19 cellular contexts compared by ENCODE assay signal in genomic region chr18:7749510-7749981, GRCh38.
DNase-seq lines count a peak whose midpoint lies in the region; ATAC-seq, FAIRE-seq and TF ChIP-seq lines count a peak whose summit lies in the region.
"Had no signal": no experiment of that assay in that cellular context is flagged by ENCODE, and none has a peak within 500 bp of the region (broad histone marks: within the 10 kb centered on the region; RNA-seq: fewer than 3 reads in every experiment).

No MANE protein-coding gene starts in this region.

- H3K4me1 ChIP-seq in left ventricle myocardium inferior = peaks cover 81% of the 10 kb centered on the region
- H3K4me1 ChIP-seq in pancreas = peaks cover 10 to 31% (median 12%) of the 10 kb centered on the region in 3 donors
- peaks cover 0 to 24% (median 18%) of the 10 kb centered on the region in 6 donors for H3K4me1 ChIP-seq in spleen
- H3K4me1 ChIP-seq: foreskin keratinocyte had no signal

- H3K9me3 ChIP-seq in left ventricle myocardium inferior (replicated peaks) (peaks cover 12% of the 10 kb centered on the region), pancreas (no peaks in the 10 kb centered on the region), spleen (peaks cover 0 to 22% (median 15%) of the 10 kb centered on the region in 8 donors)
- H3K9me3 ChIP-seq: uterus had no signal

- intact Hi-C loops in left ventricle myocardium inferior (cut with micrococcal nuclease) (no loop called here), pancreas (cut with DNase I) (no loop called here), spleen (cut with DNase I; ENCODE audit: low total_unique reads) (no loop called here)

- H3K27me3 Mint-ChIP-seq in activated T-cell treated with anti-CD3 and anti-CD28 coated beads, Interleukin-2, amount 50 U/mL, for 4 hours (ENCODE audit: low read depth) = no peaks in the 10 kb centered on the region
- H3K27me3 Mint-ChIP-seq: IgD-negative memory B cell; stimulated activated memory B cell treated with anti-CD40 and anti-IgM and Interleukin-4, amounts not matched to agents 10 μg/mL and 1 μg/mL and 100 μg/mL, for 72 hours had no signal

- H3K36me3 ChIP-seq in left ventricle myocardium inferior = no peaks in the 10 kb centered on the region
- no peaks in the 10 kb centered on the region for H3K36me3 ChIP-seq in pancreas
- no peaks in the 10 kb centered on the region for H3K36me3 ChIP-seq in spleen
- H3K36me3 ChIP-seq: uterus had no signal

- H3K9me3 Mint-ChIP-seq in activated T-cell treated with anti-CD3 and anti-CD28 coated beads, Interleukin-2, amount 50 U/mL, for 4 hours = peaks cover 15% of the 10 kb centered on the region

- H3K27ac ChIP-seq in left ventricle myocardium inferior (replicated peaks) = peak overlapping the region; percentile 66
- H3K27ac ChIP-seq in pancreas = peak overlapping the region in 1 of 4 donors; percentile 41
- H3K27ac ChIP-seq in spleen = no peak overlapping the region
- H3K27ac ChIP-seq: foreskin keratinocyte had no signal

- H3K4me3 Mint-ChIP-seq in activated T-cell treated with anti-CD3 and anti-CD28 coated beads, Interleukin-2, amount 50 U/mL, for 4 hours = no peak overlapping the region
- H3K4me3 Mint-ChIP-seq: IgD-negative memory B cell; stimulated activated memory B cell treated with anti-CD40 and anti-IgM and Interleukin-4, amounts not matched to agents 10 μg/mL and 1 μg/mL and 100 μg/mL, for 72 hours had no signal

- no peak for TF ChIP-seq POLR2A in spleen (IDR thresholded peaks at IDR 0.05)

- H3K27me3 ChIP-seq in left ventricle myocardium inferior (ENCODE audit: low read depth) = no peaks in the 10 kb centered on the region
- H3K27me3 ChIP-seq in pancreas = no peaks in the 10 kb centered on the region
- no peaks in the 10 kb centered on the region for H3K27me3 ChIP-seq in spleen (replicated peaks in 1 of 7)
- H3K27me3 ChIP-seq: foreskin keratinocyte, uterus had no signal

- peak in 3 of 4 donors; percentile 42 to 58 (median 46) for ATAC-seq in pancreas
- ATAC-seq in activated T-cell treated with anti-CD3 and anti-CD28 coated beads, Interleukin-2, amount 50 U/mL, for 4 hours = no peak
- ATAC-seq: foreskin keratinocyte; stimulated activated memory B cell treated with anti-CD40 and anti-IgM and Interleukin-4, amounts not matched to agents 10 μg/mL and 1 μg/mL and 100 μg/mL, for 72 hours had no signal

- no peaks in the 10 kb centered on the region for H3K36me3 Mint-ChIP-seq in activated T-cell treated with anti-CD3 and anti-CD28 coated beads, Interleukin-2, amount 50 U/mL, for 4 hours (ENCODE audit: insufficient read depth)
- H3K36me3 Mint-ChIP-seq: IgD-negative memory B cell; stimulated activated memory B cell treated with anti-CD40 and anti-IgM and Interleukin-4, amounts not matched to agents 10 μg/mL and 1 μg/mL and 100 μg/mL, for 72 hours had no signal

- WGBS in pancreas, 2 donors = 11 to 23% methylated on average over 2 of the region's 2 CpGs
- WGBS in spleen, 5 donors = 49 to 66% (median 59%) methylated on average over 2 of the region's 2 CpGs

- no peaks in the 10 kb centered on the region for H3K4me1 Mint-ChIP-seq in activated T-cell treated with anti-CD3 and anti-CD28 coated beads, Interleukin-2, amount 50 U/mL, for 4 hours (ENCODE audit: low read depth)
- H3K4me1 Mint-ChIP-seq: IgD-negative memory B cell; stimulated activated memory B cell treated with anti-CD40 and anti-IgM and Interleukin-4, amounts not matched to agents 10 μg/mL and 1 μg/mL and 100 μg/mL, for 72 hours had no signal

- H3K4me3 ChIP-seq in AG10803 (ENCODE audit: low read length) (no peak overlapping the region), left ventricle myocardium inferior (no peak overlapping the region), pancreas (no peak overlapping the region), spleen (no peak overlapping the region)
- H3K4me3 ChIP-seq: skin epidermis, uterus had no signal

- peak; percentile 32 for DNase-seq in AG10803 (ENCODE audit: low read depth)
- DNase-seq in astrocyte of the hippocampus (ENCODE audit: low read depth, low spot score) = peak; percentile 42
- DNase-seq in left ventricle myocardium inferior = no peak
- no peak for DNase-seq in pancreas
- DNase-seq in epidermal melanocyte (ENCODE audit: insufficient read length, low spot score) = no peak
- DNase-seq in spleen = no peak
- no peak for DNase-seq in activated T-cell treated with anti-CD3 and anti-CD28 coated beads, Interleukin-2, amount 50 U/mL, for 4 hours
- DNase-seq in MV-4-11 (lab: John Stamatoyannopoulos, UW) = no peak
- DNase-seq: activated effector memory CD4-positive, alpha-beta T cell treated with anti-CD3 and anti-CD28 coated beads, Interleukin-2, amount 50 U/mL, for 16 hours; COR-L47; effector memory CD4-positive, alpha-beta T cell; foreskin keratinocyte; GF-D8; mammary epithelial cell; NCI-H774; uterus had no signal

- no peak for FAIRE-seq in pancreas (lab: Jason Lieb, UNC)

- TF ChIP-seq CTCF in AG10803 (conservative IDR thresholded peaks at IDR 0.05; ENCODE audit: low read length) = no peak
- TF ChIP-seq CTCF in left ventricle myocardium inferior (IDR thresholded peaks at IDR 0.05; ENCODE audit: borderline replicate concordance) = no peak
- TF ChIP-seq CTCF in pancreas (IDR thresholded peaks at IDR 0.05) = no peak
- no peak for TF ChIP-seq CTCF in spleen (IDR thresholded peaks at IDR 0.05 in 8 of 11, conservative IDR thresholded peaks at IDR 0.05 in 3 of 11)

Comparison
In these comparisons a context has a peak if more than half of its experiments do, and no peak if none do; other contexts are left out.
1. DNase-seq: peak in AG10803 (single experiment) and astrocyte of the hippocampus (single experiment); none in left ventricle myocardium inferior (single experiment), pancreas (0 of 6), epidermal melanocyte (single experiment), spleen (single experiment), activated T-cell treated with anti-CD3 and anti-CD28 coated beads, Interleukin-2, amount 50 U/mL, for 4 hours (single experiment) and MV-4-11 (single experiment).
2. ATAC-seq: peak in pancreas (3 of 4); none in activated T-cell treated with anti-CD3 and anti-CD28 coated beads, Interleukin-2, amount 50 U/mL, for 4 hours (0 of 2).